In genomic region chr13:72004975-72005374, GRCh38 we compare ENCODE assay signal across 25 cellular contexts.
A peak's percentile ranks its signal among the peaks of the same experiment; 100 is the strongest.
DNase-seq lines count a peak whose midpoint lies in the region; ATAC-seq and TF ChIP-seq lines count a peak whose summit lies in the region.
"Had no signal": no experiment of that assay in that cellular context is flagged by ENCODE, and none has a peak within 500 bp of the region (broad histone marks: within the 10 kb centered on the region; RNA-seq: fewer than 3 reads in every experiment).

No MANE protein-coding gene starts in this region.

- no peaks in the 10 kb centered on the region for H3K9me3 ChIP-seq in CD4-positive, alpha-beta memory T cell (ENCODE audit: control insufficient read depth in 1 of 2, low read length in 2 of 2)
- H3K9me3 ChIP-seq: A549; BLaER1 treated with 17β-estradiol and CSF1 and Interleukin-3, amounts not matched to agents 10 nM and 100 nM; right lobe of liver; SJSA1; transverse colon had no signal

- no peak for ATAC-seq in HG03108 (IDR thresholded peaks at IDR 0.05; ENCODE audit: unreplicated experiment)
- ATAC-seq: A549, right lobe of liver had no signal

- no peaks in the 10 kb centered on the region for H3K36me3 Mint-ChIP-seq in CD4-positive, alpha-beta memory T cell
- H3K36me3 Mint-ChIP-seq in type B pancreatic cell, result no peaks in the 10 kb centered on the region
- H3K36me3 Mint-ChIP-seq: activated naive CD4-positive, alpha-beta T cell treated with anti-CD3 and anti-CD28 coated beads, Interleukin-2, amount 10 ng/mL, durations not matched to agents 7 days and 5 days had no signal

- H3K4me1 ChIP-seq in CD4-positive, alpha-beta memory T cell (ENCODE audit: insufficient read depth, low read length), result no peaks in the 10 kb centered on the region
- H3K4me1 ChIP-seq: A549; BLaER1 treated with 17β-estradiol and CSF1 and Interleukin-3, amounts not matched to agents 10 nM and 100 nM; right lobe of liver; SJSA1; stomach; transverse colon had no signal

- H3K4me1 Mint-ChIP-seq in CD4-positive, alpha-beta memory T cell, result no peaks in the 10 kb centered on the region
- no peaks in the 10 kb centered on the region for H3K4me1 Mint-ChIP-seq in type B pancreatic cell (ENCODE audit: unreplicated experiment)
- H3K4me1 Mint-ChIP-seq: activated naive CD4-positive, alpha-beta T cell treated with anti-CD3 and anti-CD28 coated beads, Interleukin-2, amount 10 ng/mL, durations not matched to agents 7 days and 5 days had no signal

- intact Hi-C loops in CD4-positive, alpha-beta memory T cell (cut with micrococcal nuclease), result no loop called here

- H3K9me3 Mint-ChIP-seq in CD4-positive, alpha-beta memory T cell, result peaks cover 0 to 15% (median 4%) of the 10 kb centered on the region in 8 donors
- H3K9me3 Mint-ChIP-seq in type B pancreatic cell, result no peaks in the 10 kb centered on the region
- H3K9me3 Mint-ChIP-seq: T-helper 1 cell treated with Interleukin-12 subunit alpha and Interleukin-12 subunit beta and Interleukin-4 antibody, amounts not matched to agents 30 μg/mL and 1 μg/mL, for 36 hours had no signal

- no peaks in the 10 kb centered on the region for H3K27me3 ChIP-seq in brain microvascular endothelial cell (replicated peaks)
- H3K27me3 ChIP-seq in CD4-positive, alpha-beta memory T cell (ENCODE audit: insufficient read depth, low read length), result no peaks in the 10 kb centered on the region
- H3K27me3 ChIP-seq: BLaER1 treated with 17β-estradiol and CSF1 and Interleukin-3, amounts not matched to agents 10 nM and 100 nM; right lobe of liver; SJSA1; stomach; transverse colon had no signal

- no peaks in the 10 kb centered on the region for H3K27me3 Mint-ChIP-seq in CD4-positive, alpha-beta memory T cell
- no peaks in the 10 kb centered on the region for H3K27me3 Mint-ChIP-seq in type B pancreatic cell
- H3K27me3 Mint-ChIP-seq: activated naive CD4-positive, alpha-beta T cell treated with anti-CD3 and anti-CD28 coated beads, Interleukin-2, amount 10 ng/mL, durations not matched to agents 7 days and 5 days had no signal

- no peaks in the 10 kb centered on the region for H3K36me3 ChIP-seq in brain microvascular endothelial cell (replicated peaks)
- no peaks in the 10 kb centered on the region for H3K36me3 ChIP-seq in CD4-positive, alpha-beta memory T cell (ENCODE audit: insufficient read depth, low read length)
- H3K36me3 ChIP-seq: BLaER1 treated with 17β-estradiol and CSF1 and Interleukin-3, amounts not matched to agents 10 nM and 100 nM; right lobe of liver; SJSA1; stomach; transverse colon had no signal

- in situ Hi-C loops in brain microvascular endothelial cell (cut with HindIII; ENCODE audit: low pct_ligation_motif_present, low sequenced_read_pairs), result no loop called here

- peak; percentile 34 for DNase-seq in AG08395 (ENCODE audit: low spot score)
- peak; percentile 53 for DNase-seq in H4 (ENCODE audit: low spot score)
- DNase-seq in brain microvascular endothelial cell, result peak; percentile 38
- peak; percentile 61 for DNase-seq in fibroblast of the conjunctiva (ENCODE audit: low read depth)
- no peak for DNase-seq in effector CD4-positive, alpha-beta T cell
- no peak for DNase-seq in CD4-positive, alpha-beta memory T cell
- no peak for DNase-seq in type B pancreatic cell (ENCODE audit: extremely low spot score, unreplicated experiment)
- DNase-seq: activated CD4-positive, alpha-beta T cell treated with anti-CD3 and anti-CD28 coated beads for 48 hours; activated naive CD4-positive, alpha-beta T cell treated with anti-CD3 and anti-CD28 coated beads, Interleukin-2, amount 10 ng/mL, durations not matched to agents 7 days and 5 days; DND-41; erythroblast; H7; Karpas-422; kidney; NCI-H1694 treated with DMSO at 0.1 percent for 48 hours; NCI-H526 treated with DMSO at 0.1 percent for 48 hours; posterior cingulate gyrus; right lobe of liver; stomach; transverse colon had no signal

- no peak overlapping the region for H3K27ac ChIP-seq in brain microvascular endothelial cell
- H3K27ac ChIP-seq in CD4-positive, alpha-beta memory T cell (ENCODE audit: low read depth, low read length), result no peak overlapping the region
- H3K27ac ChIP-seq: A549; BLaER1 treated with 17β-estradiol and CSF1 and Interleukin-3, amounts not matched to agents 10 nM and 100 nM; right lobe of liver; SJSA1; stomach; transverse colon had no signal

- H3K4me3 Mint-ChIP-seq in CD4-positive, alpha-beta memory T cell, result no peak overlapping the region
- no peak overlapping the region for H3K4me3 Mint-ChIP-seq in type B pancreatic cell
- H3K4me3 Mint-ChIP-seq: activated naive CD4-positive, alpha-beta T cell treated with anti-CD3 and anti-CD28 coated beads, Interleukin-2, amount 10 ng/mL, durations not matched to agents 7 days and 5 days; T-helper 1 cell treated with Interleukin-12 subunit alpha and Interleukin-12 subunit beta and Interleukin-4 antibody, amounts not matched to agents 30 μg/mL and 1 μg/mL, for 36 hours had no signal

- POLR2A ChIA-PET in CD4-positive, alpha-beta memory T cell (lab: Charles Lee; ENCODE audit: partially characterized antibody), result no interaction called here

- H3K27ac Mint-ChIP-seq in CD4-positive, alpha-beta memory T cell, result no peak overlapping the region
- H3K27ac Mint-ChIP-seq in type B pancreatic cell, result no peak overlapping the region
- H3K27ac Mint-ChIP-seq: activated naive CD4-positive, alpha-beta T cell treated with anti-CD3 and anti-CD28 coated beads, Interleukin-2, amount 10 ng/mL, durations not matched to agents 7 days and 5 days; T-helper 1 cell treated with Interleukin-12 subunit alpha and Interleukin-12 subunit beta and Interleukin-4 antibody, amounts not matched to agents 30 μg/mL and 1 μg/mL, for 36 hours had no signal

- no peak for TF ChIP-seq CTCF in brain microvascular endothelial cell (IDR thresholded peaks at IDR 0.05; ENCODE audit: low read depth, low read length, missing control alignments)
- TF ChIP-seq CTCF in type B pancreatic cell (conservative IDR thresholded peaks at IDR 0.05), result no peak

- CTCF ChIA-PET in CD4-positive, alpha-beta memory T cell (lab: Charles Lee; ENCODE audit: partially characterized antibody), result no interaction called here

- no peak overlapping the region for H3K4me3 ChIP-seq in brain microvascular endothelial cell (ENCODE audit: low read depth, low read length)
- H3K4me3 ChIP-seq in CD4-positive, alpha-beta memory T cell (ENCODE audit: low read length in 2 of 2), result no peak overlapping the region
- H3K4me3 ChIP-seq: A549; BLaER1 treated with 17β-estradiol and CSF1 and Interleukin-3, amounts not matched to agents 10 nM and 100 nM; right lobe of liver; SJSA1; stomach; transverse colon had no signal

Comparison
In these comparisons a context has a peak if more than half of its experiments do, and no peak if none do; other contexts are left out.
1. DNase-seq: peak in AG08395 (single experiment), H4 (single experiment), brain microvascular endothelial cell (single experiment) and fibroblast of the conjunctiva (single experiment); none in effector CD4-positive, alpha-beta T cell (single experiment), CD4-positive, alpha-beta memory T cell (0 of 5) and type B pancreatic cell (single experiment).